ENCODE assay signal across 22 cellular contexts in the genomic region with DNA sequence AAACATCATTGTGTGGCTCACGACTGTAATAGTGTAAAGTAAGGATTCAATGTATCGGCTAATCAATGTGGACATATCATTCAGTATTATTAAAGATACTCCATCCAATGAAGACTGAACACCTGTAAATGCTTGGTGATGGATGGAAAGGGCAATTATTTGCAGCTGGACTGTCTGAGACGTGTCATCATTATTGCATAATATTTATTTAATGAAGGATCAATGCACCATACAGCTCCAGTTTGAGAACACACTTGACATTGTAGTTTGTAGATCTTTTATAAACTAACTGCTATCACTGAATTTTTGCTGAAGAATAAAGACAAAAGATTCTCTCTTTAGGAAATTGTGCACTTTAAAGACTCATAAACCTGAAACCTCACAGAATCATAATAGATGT.
A peak's percentile ranks its signal among the peaks of the same experiment; 100 is the strongest.
DNase-seq lines count a peak whose midpoint lies in the region; ATAC-seq, FAIRE-seq and TF ChIP-seq lines count a peak whose summit lies in the region.
"Had no signal": no experiment of that assay in that cellular context is flagged by ENCODE, and none has a peak within 500 bp of the region (broad histone marks: within the 10 kb centered on the region; RNA-seq: fewer than 3 reads in every experiment).

No MANE protein-coding gene starts in this region.

- H3K9me1 ChIP-seq in K562 (ENCODE audit: control insufficient read depth, insufficient read depth, low read length) = no peaks in the 10 kb centered on the region

- H3K4me2 ChIP-seq in K562 (ENCODE audit: insufficient read depth, low read length) = no peak overlapping the region
- H3K4me2 ChIP-seq in neuronal stem cell (ENCODE audit: insufficient read depth, low read length, poor library complexity, severe bottlenecking) = no peak overlapping the region
- H3K4me2 ChIP-seq: BLaER1, GM23338 had no signal

- no peak for ATAC-seq in K562
- no peak for ATAC-seq in GM19328 (IDR thresholded peaks at IDR 0.05; ENCODE audit: unreplicated experiment)
- ATAC-seq: CD8-positive, alpha-beta T cell; GM23338; HCT116 had no signal

- no peak for TF ChIP-seq CTCF in K562 (IDR thresholded peaks at IDR 0.05 in 2 of 3, conservative IDR thresholded peaks at IDR 0.05 in 1 of 3; ENCODE audit: insufficient read depth in 2 of 3, low read depth in 1 of 3, low read length in 3 of 3)
- TF ChIP-seq CTCF in liver (IDR thresholded peaks at IDR 0.05; ENCODE audit: low read depth, low read length, missing input control) = no peak
- no peak for TF ChIP-seq CTCF in testis (IDR thresholded peaks at IDR 0.05)

- H2AFZ ChIP-seq in K562 (ENCODE audit: low read depth, low read length) = no peak overlapping the region
- H2AFZ ChIP-seq in neuronal stem cell (ENCODE audit: low read length) = no peak overlapping the region
- H2AFZ ChIP-seq: GM23338 had no signal

- H2AK5ac ChIP-seq in neuronal stem cell (ENCODE audit: low read depth, low read length) = no peak overlapping the region

- DNase-seq in DMS53 (lab: John Stamatoyannopoulos, UW) = peak; percentile 34
- DNase-seq in DMS53 treated with DMSO at 0.1 percent for 48 hours (lab: John Stamatoyannopoulos, UW; ENCODE audit: unreplicated experiment) = no peak
- DNase-seq in K562 (ENCODE audit: extremely low read depth in 1 of 4, low spot score in 3 of 4) = no peak
- no peak for DNase-seq in testis
- DNase-seq in neuronal stem cell (ENCODE audit: low spot score) = no peak
- DNase-seq: Caco-2; CD4-positive, CD25-positive, alpha-beta regulatory T cell; CD8-positive, alpha-beta T cell; DMS153; DMS79 treated with DMSO at 0.1 percent for 48 hours; GF-D8; H9 had no signal

- H3K36me3 ChIP-seq in K562 (ENCODE audit: control insufficient read depth, insufficient read depth, low read length) (no peaks in the 10 kb centered on the region), liver (ENCODE audit: control insufficient read depth in 4 of 4, insufficient read depth in 3 of 4, low read depth in 1 of 4, low read length in 3 of 4) (peaks cover 0 to 23% (median 3%) of the 10 kb centered on the region in 4 donors), testis (ENCODE audit: low read depth, missing control alignments) (no peaks in the 10 kb centered on the region), neuronal stem cell (replicated peaks in 1 of 2; ENCODE audit: control insufficient read depth in 2 of 2, insufficient read depth in 2 of 2, low read length in 2 of 2) (no peaks in the 10 kb centered on the region)
- H3K36me3 ChIP-seq: BLaER1 had no signal

- H3K27me3 ChIP-seq in K562 (ENCODE audit: control insufficient read depth in 2 of 2, insufficient read depth in 2 of 2, low read length in 2 of 2) (no peaks in the 10 kb centered on the region; a peak in 1 of 5 replicates), liver (ENCODE audit: control insufficient read depth in 4 of 4, insufficient read depth in 4 of 4, low read length in 3 of 4) (no peaks in the 10 kb centered on the region), testis (no peaks in the 10 kb centered on the region), neuronal stem cell (ENCODE audit: control insufficient read depth in 3 of 3, insufficient read depth in 3 of 3, low read depth in 1 of 3, low read length in 3 of 3) (no peaks in the 10 kb centered on the region)
- H3K27me3 ChIP-seq: BLaER1 had no signal

- H3K79me1 ChIP-seq in neuronal stem cell (ENCODE audit: low read depth, low read length) = no peaks in the 10 kb centered on the region

- no peaks in the 10 kb centered on the region for H3K79me2 ChIP-seq in K562 (ENCODE audit: control insufficient read depth, insufficient read depth, low read length)

- no TSS peak for BruUV-seq in K562 (replicated peaks; lab: Mats Ljungman, UMichigan)

- H4K91ac ChIP-seq in neuronal stem cell (ENCODE audit: low read depth, low read length, poor library complexity) = no peak overlapping the region

- no peaks in the 10 kb centered on the region for H3K9me3 ChIP-seq in K562 (replicated peaks; ENCODE audit: control insufficient read depth, insufficient read depth, low read depth, low read length)
- H3K9me3 ChIP-seq in liver (ENCODE audit: control insufficient read depth in 4 of 4, low read length in 3 of 4) = no peaks in the 10 kb centered on the region
- H3K9me3 ChIP-seq in testis = no peaks in the 10 kb centered on the region
- H3K9me3 ChIP-seq in neuronal stem cell (replicated peaks in 1 of 2; ENCODE audit: control insufficient read depth in 2 of 2, insufficient read depth in 1 of 2, low read depth in 1 of 2, low read length in 2 of 2) = no peaks in the 10 kb centered on the region
- H3K9me3 ChIP-seq: BLaER1, Caco-2 had no signal

- no peak overlapping the region for H3K4ac ChIP-seq in neuronal stem cell (ENCODE audit: low read length)

- H2BK120ac ChIP-seq in neuronal stem cell (ENCODE audit: low read depth, low read length) = no peak overlapping the region

- no peak overlapping the region for H3K4me3 ChIP-seq in K562
- H3K4me3 ChIP-seq in liver (ENCODE audit: low read depth in 1 of 3, low read length in 3 of 3) = no peak overlapping the region
- no peak overlapping the region for H3K4me3 ChIP-seq in testis
- H3K4me3 ChIP-seq in neuronal stem cell (ENCODE audit: low read length in 2 of 2) = no peak overlapping the region
- H3K4me3 ChIP-seq: BLaER1, GM23338 had no signal

- H2BK12ac ChIP-seq in neuronal stem cell (ENCODE audit: low read length) = no peak overlapping the region

- intact Hi-C loops in K562 (cut with micrococcal nuclease) (loop anchor here (5.0 kb wide), 1 partner anchor 122 kb away; no protein-coding TSS in a partner anchor), testis (cut with DNase I; ENCODE audit: low total_unique reads) (no loop called here)

- H3K18ac ChIP-seq in neuronal stem cell (ENCODE audit: low read length) = no peak overlapping the region

- FAIRE-seq in K562 (lab: Jason Lieb, UNC) = no peak
- FAIRE-seq: A204.1, GM12891, GM19239 had no signal

- H4K8ac ChIP-seq in neuronal stem cell (ENCODE audit: low read depth, low read length) = no peak overlapping the region

- H4K20me1 ChIP-seq in K562 (replicated peaks; ENCODE audit: control insufficient read depth, insufficient read depth, low read length) = no peaks in the 10 kb centered on the region
- H4K20me1 ChIP-seq: BLaER1 had no signal

- H3K23ac ChIP-seq in neuronal stem cell (ENCODE audit: low read depth, low read length, poor library complexity) = no peak overlapping the region

- TF ChIP-seq POLR2A in K562 (conservative IDR thresholded peaks at IDR 0.05) (no peak), testis (IDR thresholded peaks at IDR 0.05) (no peak)

- H3K9ac ChIP-seq in K562 (ENCODE audit: insufficient read depth in 1 of 2, low read depth in 2 of 2, low read length in 2 of 2) (no peak overlapping the region), liver (ENCODE audit: low read depth in 1 of 2, low read length in 2 of 2) (no peak overlapping the region), neuronal stem cell (ENCODE audit: low read depth, low read length, poor library complexity) (no peak overlapping the region)
- H3K9ac ChIP-seq: BLaER1 had no signal

- no peak overlapping the region for H3K14ac ChIP-seq in neuronal stem cell (ENCODE audit: low read length)

- H3K27ac ChIP-seq in K562 (ENCODE audit: extremely low read depth, low read depth, low read length) (no peak overlapping the region), liver (ENCODE audit: low read depth in 1 of 2, low read length in 2 of 2) (no peak overlapping the region), testis (no peak overlapping the region), neuronal stem cell (replicated peaks; ENCODE audit: low read length) (no peak overlapping the region)
- H3K27ac ChIP-seq: 22Rv1, BLaER1, C4-2B had no signal

- no peak overlapping the region for H2BK15ac ChIP-seq in neuronal stem cell (ENCODE audit: low read length)

- TF ChIP-seq EP300 in K562 (IDR thresholded peaks at IDR 0.05; ENCODE audit: low read length) = no peak

- CTCF ChIA-PET in K562 (lab: Yijun Ruan, JAX; ENCODE audit: low intra/inter-chr PET ratio) = no interaction called here

- POLR2A ChIA-PET in K562 (lab: Yijun Ruan, JAX) = no interaction called here

- in situ Hi-C loops in K562 (cut with MboI) = no loop called here

- TF ChIP-seq RAD21 in K562 (CRISPR knock-in tag; conservative IDR thresholded peaks at IDR 0.05 in 1 of 2, IDR thresholded peaks at IDR 0.05 in 1 of 2) = no peak
- TF ChIP-seq RAD21 in liver (IDR thresholded peaks at IDR 0.05) = no peak

- H3K4me1 ChIP-seq in K562 (replicated peaks in 1 of 2; ENCODE audit: control insufficient read depth in 2 of 2, insufficient read depth in 2 of 2, low read length in 2 of 2) = no peaks in the 10 kb centered on the region
- peaks cover 0 to 10% (median 6%) of the 10 kb centered on the region in 4 donors for H3K4me1 ChIP-seq in liver (ENCODE audit: control insufficient read depth in 4 of 4, insufficient read depth in 4 of 4, low read length in 3 of 4)
- no peaks in the 10 kb centered on the region for H3K4me1 ChIP-seq in testis
- H3K4me1 ChIP-seq in neuronal stem cell (ENCODE audit: control insufficient read depth in 2 of 2, insufficient read depth in 1 of 2, low read depth in 1 of 2, low read length in 2 of 2) = no peaks in the 10 kb centered on the region
- H3K4me1 ChIP-seq: BLaER1 had no signal

- no peak overlapping the region for H2BK5ac ChIP-seq in neuronal stem cell (ENCODE audit: low read length)

- 2% methylated on average over 3 of the region's 3 CpGs for WGBS in K562 (ENCODE audit: insufficient coverage, low coverage, missing lambda C conversion rate)
- 72% methylated on average over 3 of the region's 3 CpGs for WGBS in liver
- WGBS in testis, 2 donors = 88 to 95% methylated on average over 3 of the region's 3 CpGs
- WGBS in neuronal stem cell (ENCODE audit: extremely low coverage in 2 of 2, insufficient read length in 2 of 2, insufficient replicate concordance in 1 of 2), 2 donors = no CpG with 5 or more reads among the region's 3 CpGs

TF ChIP-seq in K562, 482 proteins besides CTCF, POLR2A, EP300 and RAD21:
- TF ChIP-seq ZFPM2 (CRISPR knock-in tag; IDR thresholded peaks at IDR 0.05) (no peak), CEBPB (tag; IDR thresholded peaks at IDR 0.05) (peak; percentile 43; the same call in 1 of the 2 replicates), CEBPG (CRISPR knock-in tag; IDR thresholded peaks at IDR 0.05) (no peak), CEBPG (tag; conservative IDR thresholded peaks at IDR 0.05 in 1 of 2, IDR thresholded peaks at IDR 0.05 in 1 of 2) (peak; percentile 22 to 78; a peak in 1 of 4 replicates)
TF ChIP-seq in K562: peak in this region for 2.

TF ChIP-seq in liver, 16 proteins besides CTCF, POLR2A, EP300 and RAD21 (continues in another document):
- no peak for TF ChIP-seq FOXA2 (IDR thresholded peaks at IDR 0.05)
